In the genomic region with DNA sequence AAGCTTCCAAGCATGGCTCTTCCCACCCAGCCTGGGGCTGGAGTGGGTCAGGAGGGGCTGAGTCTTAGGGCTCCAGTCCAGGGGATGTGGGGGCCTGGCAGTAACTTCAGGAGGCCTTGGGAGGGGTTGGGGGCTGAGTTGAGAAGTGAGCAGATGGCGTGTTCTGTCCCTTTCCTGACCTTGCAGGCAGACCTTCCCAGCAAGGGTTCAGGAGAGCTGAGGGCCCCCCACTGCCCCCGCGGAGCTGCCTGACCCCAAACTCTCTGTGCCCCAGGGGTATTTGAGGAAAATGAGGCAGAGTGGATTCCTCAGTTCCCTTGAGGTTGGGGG, we compare ENCODE assay signal across 18 cellular contexts. TPM values are rescaled to one million over a fixed set of nuclear protein-coding genes. Genes with fewer than 3 reads are reported as not detected.
DNase-seq lines count a peak whose midpoint lies in the region; ATAC-seq and TF ChIP-seq lines count a peak whose summit lies in the region.
"Had no signal": no experiment of that assay in that cellular context is flagged by ENCODE, and none has a peak within 500 bp of the region (broad histone marks: within the 10 kb centered on the region; RNA-seq: fewer than 3 reads in every experiment).

No MANE protein-coding gene starts in this region.

- intact Hi-C loops in transverse colon (cut with DNase I; ENCODE audit: low total_unique reads) (no loop called here), body of pancreas (cut with DNase I) (no loop called here)

- H3K36me3 Mint-ChIP-seq in activated naive CD4-positive, alpha-beta T cell treated with anti-CD3 and anti-CD28 coated beads, Interleukin-2, amount 10 ng/mL, durations not matched to agents 7 days and 5 days: no peaks in the 10 kb centered on the region
- H3K36me3 Mint-ChIP-seq: CD4-positive, CD25-positive, alpha-beta regulatory T cell had no signal

- no peak for TF ChIP-seq EP300 in SK-N-SH (IDR thresholded peaks at IDR 0.05; ENCODE audit: borderline replicate concordance in 1 of 2, low read depth in 1 of 2, low read length in 1 of 2)
- no peak for TF ChIP-seq EP300 in transverse colon (IDR thresholded peaks at IDR 0.05; ENCODE audit: low read depth)

- H3K4me1 ChIP-seq in SK-N-SH (ENCODE audit: control insufficient read depth in 1 of 2, insufficient read depth in 2 of 2, low read depth in 1 of 2, low read length in 1 of 2) (peaks cover 5 to 52% of the 10 kb centered on the region in 2 experiments; a peak in 3 of 4 replicates), neuronal stem cell (ENCODE audit: control insufficient read depth in 2 of 2, insufficient read depth in 1 of 2, low read depth in 1 of 2, low read length in 2 of 2) (no peaks in the 10 kb centered on the region), transverse colon (peaks cover 0 to 16% (median 0%) of the 10 kb centered on the region in 4 donors), body of pancreas (no peaks in the 10 kb centered on the region)

- no peak for TF ChIP-seq RAD21 in SK-N-SH (IDR thresholded peaks at IDR 0.05; ENCODE audit: low read length)

- H3K79me1 ChIP-seq in neuronal stem cell (ENCODE audit: low read depth, low read length): no peaks in the 10 kb centered on the region

- peak overlapping the region; percentile 82 to 90 for H3K27ac ChIP-seq in SK-N-SH (ENCODE audit: low read depth in 2 of 2, low read length in 1 of 2)
- no peak overlapping the region for H3K27ac ChIP-seq in neuronal stem cell (replicated peaks; ENCODE audit: low read length)
- H3K27ac ChIP-seq in transverse colon: peak overlapping the region in 3 of 4 donors; percentile 11 to 70 (median 46)
- H3K27ac ChIP-seq in body of pancreas: no peak overlapping the region

- no peak for ATAC-seq in body of pancreas
- ATAC-seq: GM23338 had no signal

- H3K18ac ChIP-seq in neuronal stem cell (ENCODE audit: low read length): peak overlapping the region; percentile 63

- no peaks in the 10 kb centered on the region for H4K20me1 ChIP-seq in SK-N-SH (ENCODE audit: insufficient read depth)

- H3K14ac ChIP-seq in neuronal stem cell (ENCODE audit: low read length): no peak overlapping the region

- peak overlapping the region; percentile 51; the same call in 1 of the 2 replicates for H3K4me2 ChIP-seq in SK-N-SH
- no peak overlapping the region for H3K4me2 ChIP-seq in neuronal stem cell (ENCODE audit: insufficient read depth, low read length, poor library complexity, severe bottlenecking)
- H3K4me2 ChIP-seq: GM23338 had no signal

- H3K4me3 ChIP-seq in SK-N-SH (ENCODE audit: low read depth in 2 of 2, low read length in 1 of 2) (no peak overlapping the region), neuronal stem cell (ENCODE audit: low read length in 2 of 2) (no peak overlapping the region), transverse colon (no peak overlapping the region), body of pancreas (no peak overlapping the region)
- H3K4me3 ChIP-seq: GM23338 had no signal

- H3K9me3 ChIP-seq in SK-N-SH (no peaks in the 10 kb centered on the region), neuronal stem cell (replicated peaks in 1 of 2; ENCODE audit: control insufficient read depth in 2 of 2, insufficient read depth in 1 of 2, low read depth in 1 of 2, low read length in 2 of 2) (peaks cover 0 to 2% of the 10 kb centered on the region in 2 donors), transverse colon (no peaks in the 10 kb centered on the region), body of pancreas (no peaks in the 10 kb centered on the region)
- H3K9me3 ChIP-seq: BE2C had no signal

- no peaks in the 10 kb centered on the region for H3K9me3 Mint-ChIP-seq in activated naive CD4-positive, alpha-beta T cell treated with anti-CD3 and anti-CD28 coated beads, Interleukin-2, amount 10 ng/mL, durations not matched to agents 7 days and 5 days
- H3K9me3 Mint-ChIP-seq: CD4-positive, CD25-positive, alpha-beta regulatory T cell; CD8-positive, alpha-beta memory T cell had no signal

- WGBS in SK-N-SH (ENCODE audit: low lambda C conversion rate): 41% methylated on average over 2 of the region's 3 CpGs
- WGBS in neuronal stem cell (ENCODE audit: extremely low coverage in 2 of 2, insufficient read length in 2 of 2, insufficient replicate concordance in 1 of 2), 2 donors: no CpG with 5 or more reads among the region's 3 CpGs
- 70% methylated on average over 3 of the region's 3 CpGs; no CpG with 5 or more reads in 1 of the 2 donors for WGBS in transverse colon (ENCODE audit: low coverage in 1 of 2), 2 donors
- WGBS in body of pancreas, 2 donors: 75 to 83% methylated on average over 1 to 3 of the region's 3 CpGs

- no peak overlapping the region for H2AFZ ChIP-seq in SK-N-SH (ENCODE audit: low read depth)
- H2AFZ ChIP-seq in neuronal stem cell (ENCODE audit: low read length): no peak overlapping the region
- H2AFZ ChIP-seq: GM23338 had no signal

- no peak for DNase-seq in SK-N-SH
- DNase-seq in ecto neural progenitor cell (ENCODE audit: low spot score): peak; percentile 22
- no peak for DNase-seq in neuronal stem cell (ENCODE audit: low spot score)
- no peak for DNase-seq in transverse colon
- DNase-seq in DMS53 treated with DMSO at 0.1 percent for 48 hours (lab: John Stamatoyannopoulos, UW; ENCODE audit: unreplicated experiment): no peak
- DNase-seq in activated naive CD4-positive, alpha-beta T cell treated with anti-CD3 and anti-CD28 coated beads, Interleukin-2, amount 10 ng/mL, durations not matched to agents 7 days and 5 days: no peak
- DNase-seq in NCI-H226: no peak
- DNase-seq in body of pancreas: no peak
- DNase-seq: ACHN; CD4-positive, CD25-positive, alpha-beta regulatory T cell; CD8-positive, alpha-beta memory T cell; COR-L47; DMS 273 treated with DMSO at 0.1 percent for 48 hours; DMS53; HCEC 1CT had no signal

- no peak overlapping the region for H4K91ac ChIP-seq in neuronal stem cell (ENCODE audit: low read depth, low read length, poor library complexity)

- no peaks in the 10 kb centered on the region for H3K79me2 ChIP-seq in SK-N-SH (ENCODE audit: insufficient read depth)

- POLR2A ChIA-PET in SK-N-SH (lab: Yijun Ruan, JAX): interaction anchor here (0.8 to 1.7 kb wide), 6 partner anchors 14 to 180 kb away, joined by 3 to 9 read pairs (median 3); partner anchors contain the start of genes STX16 and VAPB

- TF ChIP-seq CTCF in SK-N-SH (IDR thresholded peaks at IDR 0.05) (no peak), transverse colon (IDR thresholded peaks at IDR 0.05) (no peak), body of pancreas (IDR thresholded peaks at IDR 0.05) (no peak)

- H3K4me3 Mint-ChIP-seq in activated naive CD4-positive, alpha-beta T cell treated with anti-CD3 and anti-CD28 coated beads, Interleukin-2, amount 10 ng/mL, durations not matched to agents 7 days and 5 days: no peak overlapping the region
- H3K4me3 Mint-ChIP-seq: CD4-positive, CD25-positive, alpha-beta regulatory T cell; CD8-positive, alpha-beta memory T cell; GM23338 had no signal

- no peak overlapping the region for H3K27ac Mint-ChIP-seq in activated naive CD4-positive, alpha-beta T cell treated with anti-CD3 and anti-CD28 coated beads, Interleukin-2, amount 10 ng/mL, durations not matched to agents 7 days and 5 days
- H3K27ac Mint-ChIP-seq: CD4-positive, CD25-positive, alpha-beta regulatory T cell; CD8-positive, alpha-beta memory T cell; GM23338 had no signal

- H3K4ac ChIP-seq in neuronal stem cell (ENCODE audit: low read length): no peak overlapping the region

- peak overlapping the region; percentile 3 for H2AK5ac ChIP-seq in neuronal stem cell (ENCODE audit: low read depth, low read length)

- no peak overlapping the region for H2BK120ac ChIP-seq in neuronal stem cell (ENCODE audit: low read depth, low read length)

- peak overlapping the region; percentile 69 for H2BK5ac ChIP-seq in neuronal stem cell (ENCODE audit: low read length)

- H3K4me1 Mint-ChIP-seq in activated naive CD4-positive, alpha-beta T cell treated with anti-CD3 and anti-CD28 coated beads, Interleukin-2, amount 10 ng/mL, durations not matched to agents 7 days and 5 days: no peaks in the 10 kb centered on the region
- H3K4me1 Mint-ChIP-seq: CD4-positive, CD25-positive, alpha-beta regulatory T cell; CD8-positive, alpha-beta memory T cell had no signal

- H4K8ac ChIP-seq in neuronal stem cell (ENCODE audit: low read depth, low read length): no peak overlapping the region

- peaks cover 11% of the 10 kb centered on the region for H3F3A ChIP-seq in SK-N-SH (replicated peaks; ENCODE audit: insufficient read depth)

- no peaks in the 10 kb centered on the region for H3K9me2 ChIP-seq in SK-N-SH

- H3K36me3 ChIP-seq in SK-N-SH (replicated peaks in 1 of 2; ENCODE audit: control insufficient read depth in 1 of 2, insufficient read depth in 2 of 2, low read length in 1 of 2) (no peaks in the 10 kb centered on the region), neuronal stem cell (replicated peaks in 1 of 2; ENCODE audit: control insufficient read depth in 2 of 2, insufficient read depth in 2 of 2, low read length in 2 of 2) (no peaks in the 10 kb centered on the region), transverse colon (no peaks in the 10 kb centered on the region), body of pancreas (replicated peaks in 1 of 2; ENCODE audit: insufficient read depth in 1 of 2, low read depth in 2 of 2) (no peaks in the 10 kb centered on the region)
- H3K36me3 ChIP-seq: BE2C had no signal

- CTCF ChIA-PET in SK-N-SH (lab: Yijun Ruan, JAX): interaction anchor here (0.7 to 1.8 kb wide), 11 partner anchors 9 to 262 kb away, joined by 3 to 7 read pairs (median 3); no protein-coding TSS in a partner anchor
- CTCF ChIA-PET in activated naive CD4-positive, alpha-beta T cell treated with anti-CD3 and anti-CD28 coated beads, Interleukin-2, amount 10 ng/mL, durations not matched to agents 7 days and 5 days (lab: Charles Lee): no interaction called here

- H3K23ac ChIP-seq in neuronal stem cell (ENCODE audit: low read depth, low read length, poor library complexity): no peak overlapping the region

- H3K27me3 ChIP-seq in SK-N-SH (ENCODE audit: insufficient read depth) (no peaks in the 10 kb centered on the region), neuronal stem cell (ENCODE audit: control insufficient read depth in 3 of 3, insufficient read depth in 3 of 3, low read depth in 1 of 3, low read length in 3 of 3) (no peaks in the 10 kb centered on the region), transverse colon (no peaks in the 10 kb centered on the region), body of pancreas (no peaks in the 10 kb centered on the region)
- H3K27me3 ChIP-seq: BE2C had no signal

- H3K9ac ChIP-seq in SK-N-SH: no peak overlapping the region; the same call in 1 of the 2 replicates
- no peak overlapping the region for H3K9ac ChIP-seq in neuronal stem cell (ENCODE audit: low read depth, low read length, poor library complexity)

- in situ Hi-C loops in transverse colon (cut with MboI; ENCODE audit: low pct_ligation_motif_present in 1 of 4, low pct_unique_long_range_greater_than_20kb in 1 of 4, low sequenced_read_pairs in 3 of 4): no loop called here

- TF ChIP-seq POLR2A in transverse colon (IDR thresholded peaks at IDR 0.05): no peak
- TF ChIP-seq POLR2A in body of pancreas (IDR thresholded peaks at IDR 0.05): no peak

- H2BK15ac ChIP-seq in neuronal stem cell (ENCODE audit: low read length): no peak overlapping the region

- peaks cover 23% of the 10 kb centered on the region for H3K27me3 Mint-ChIP-seq in activated naive CD4-positive, alpha-beta T cell treated with anti-CD3 and anti-CD28 coated beads, Interleukin-2, amount 10 ng/mL, durations not matched to agents 7 days and 5 days
- H3K27me3 Mint-ChIP-seq: CD4-positive, CD25-positive, alpha-beta regulatory T cell had no signal

- H2BK12ac ChIP-seq in neuronal stem cell (ENCODE audit: low read length): no peak overlapping the region

RNA-seq across cellular contexts. Expression of gene APCDD1L, which starts 43.4 kb away (rescaled TPM):
- 0.31 and 0.99 TPM in 2 replicates for polyA plus RNA-seq in SK-N-SH (2012; rRNA removed)
- polyA plus RNA-seq in SK-N-SH (2012; cell fraction: cytosol; rRNA removed): 0.36 and 0.47 TPM in 2 replicates
- polyA plus RNA-seq in SK-N-SH (2012; cell fraction: nucleus; rRNA removed): 0.60 and 0.76 TPM in 2 replicates
- 0.04 TPM for polyA plus RNA-seq in neuronal stem cell (2013, experiment 1 of 2)
- polyA plus RNA-seq in neuronal stem cell (2013, experiment 2 of 2): 0.03 TPM
- total RNA-seq in transverse colon: under 1 TPM in 1 of 4 donors, not detected in 3; 0.16 TPM
- 1 to 10 TPM in 1 of 2 donors, not detected in 1; 1.3 TPM for total RNA-seq in body of pancreas
- total RNA-seq: CD4-positive, CD25-positive, alpha-beta regulatory T cell; CD8-positive, alpha-beta memory T cell; HT-29 had no signal
- polyA plus RNA-seq: CD8-positive, alpha-beta memory T cell had no signal

Comparison
In these comparisons a context has a peak if more than half of its experiments do, and no peak if none do; other contexts are left out.
1. H3K27ac ChIP-seq: peak in SK-N-SH (2 of 2) and transverse colon (3 of 4); none in neuronal stem cell (single experiment) and body of pancreas (0 of 4).